ENCODE assay signal across 14 cellular contexts in genomic region chr10:2950546-2950945, GRCh38.
"Had no signal": no experiment of that assay in that cellular context is flagged by ENCODE, and none has a peak within 500 bp of the region (broad histone marks: within the 10 kb centered on the region; RNA-seq: fewer than 3 reads in every experiment).

No MANE protein-coding gene starts in this region.

- H3K36me3 Mint-ChIP-seq: mesothelial cell of epicardium; natural killer cell treated with Interleukin-12 subunit alpha and Interleukin-12 subunit beta and Interleukin-15 and Interleukin-18, amount 100 ng/mL, for 72 hours; T-cell had no signal

- H3K27me3 ChIP-seq: sigmoid colon, tibial nerve, uterus had no signal

- H3K9me3 ChIP-seq: sigmoid colon, spleen, tibial nerve had no signal

- DNase-seq: activated CD8-positive, alpha-beta memory T cell treated with anti-CD3 and anti-CD28 coated beads for 24 hours; aorta; cortex of kidney; sigmoid colon; spleen; T-cell; T-helper 9 cell; uterus had no signal

- H3K27ac ChIP-seq: sigmoid colon, spleen, tibial nerve, uterus had no signal

- H3K27ac Mint-ChIP-seq: mesothelial cell of epicardium; natural killer cell treated with Interleukin-12 subunit alpha and Interleukin-12 subunit beta and Interleukin-15 and Interleukin-18, amount 100 ng/mL, for 72 hours; T-cell had no signal

- H3K4me3 ChIP-seq: lung, sigmoid colon, spleen, tibial nerve, uterus had no signal

- H3K9me3 Mint-ChIP-seq: mesothelial cell of epicardium; natural killer cell treated with Interleukin-12 subunit alpha and Interleukin-12 subunit beta and Interleukin-15 and Interleukin-18, amount 100 ng/mL, for 72 hours; T-cell had no signal

- H3K4me3 Mint-ChIP-seq: activated CD4-positive, alpha-beta T cell treated with anti-CD3 and anti-CD28 coated beads, Interleukin-2, amount 10 ng/mL, durations not matched to agents 24 days and 14 days; mesothelial cell of epicardium; natural killer cell treated with Interleukin-12 subunit alpha and Interleukin-12 subunit beta and Interleukin-15 and Interleukin-18, amount 100 ng/mL, for 72 hours; T-cell had no signal

- H3K4me1 ChIP-seq: sigmoid colon, spleen, tibial nerve, uterus had no signal

- H3K4me1 Mint-ChIP-seq: mesothelial cell of epicardium had no signal

- ATAC-seq: left lobe of liver, T-cell had no signal

- H3K36me3 ChIP-seq: sigmoid colon, spleen, tibial nerve, uterus had no signal
